ENCODE assay signal across 11 cellular contexts in the genomic region with DNA sequence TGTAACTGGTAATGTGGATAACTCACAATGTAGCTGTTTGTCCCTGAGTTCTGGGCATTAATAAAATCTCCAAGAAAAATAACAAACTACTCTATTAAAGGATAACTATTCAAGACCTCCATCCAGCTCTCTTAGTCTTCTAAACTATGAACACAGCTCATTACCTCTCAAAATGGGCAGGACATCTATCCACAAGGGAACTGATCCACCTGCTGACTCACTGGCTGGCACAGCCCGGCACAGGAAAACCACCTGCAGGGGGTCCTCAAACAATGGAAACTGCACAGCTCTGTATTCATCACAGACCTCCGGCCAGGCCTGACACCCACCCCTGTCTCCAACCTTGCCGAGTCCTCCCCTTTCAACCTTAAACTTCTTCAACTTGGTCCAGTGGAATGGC.
A peak's percentile ranks its signal among the peaks of the same experiment; 100 is the strongest.
DNase-seq lines count a peak whose midpoint lies in the region; ATAC-seq and TF ChIP-seq lines count a peak whose summit lies in the region.
"Had no signal": no experiment of that assay in that cellular context is flagged by ENCODE, and none has a peak within 500 bp of the region (broad histone marks: within the 10 kb centered on the region; RNA-seq: fewer than 3 reads in every experiment).

No MANE protein-coding gene starts in this region.

- H3K4me3 ChIP-seq in epithelial cell of proximal tubule (ENCODE audit: low read depth, low read length), result no peak overlapping the region

- peak; percentile 37 for DNase-seq in COR-L47 (lab: John Stamatoyannopoulos, UW)
- DNase-seq in epithelial cell of proximal tubule (ENCODE audit: low read depth), result peak; percentile 76
- DNase-seq in progenitor cell of endocrine pancreas (ENCODE audit: low spot score, unreplicated experiment), result no peak
- DNase-seq in mesothelial cell of epicardium (ENCODE audit: low spot score in 2 of 2, unreplicated experiment in 2 of 2), result no peak
- no peak for DNase-seq in SHP77 treated with DMSO at 0.1 percent for 48 hours (lab: John Stamatoyannopoulos, UW)
- DNase-seq: Calu3, NCI-H187, NCI-H2171, NCI-H510A treated with DMSO at 0.1 percent for 48 hours had no signal

- ATAC-seq in GM19395 (IDR thresholded peaks at IDR 0.05; ENCODE audit: unreplicated experiment), result no peak

- no peak for TF ChIP-seq RAD21 in Ishikawa (IDR thresholded peaks at IDR 0.05; ENCODE audit: low read depth)

- H3K4me1 Mint-ChIP-seq in progenitor cell of endocrine pancreas (ENCODE audit: low read depth) (peaks cover 2% of the 10 kb centered on the region), mesothelial cell of epicardium (peaks cover 15% of the 10 kb centered on the region)

- no peak for TF ChIP-seq EP300 in Ishikawa (IDR thresholded peaks at IDR 0.05; ENCODE audit: borderline replicate concordance)

- H3K27me3 Mint-ChIP-seq in progenitor cell of endocrine pancreas (peaks cover 37% of the 10 kb centered on the region), mesothelial cell of epicardium (ENCODE audit: low read depth) (peaks cover 66% of the 10 kb centered on the region)

- H3K36me3 Mint-ChIP-seq in progenitor cell of endocrine pancreas (ENCODE audit: insufficient read depth) (peaks cover 2% of the 10 kb centered on the region), mesothelial cell of epicardium (no peaks in the 10 kb centered on the region)

- H3K9me3 Mint-ChIP-seq in progenitor cell of endocrine pancreas (ENCODE audit: low read depth) (peaks cover 5% of the 10 kb centered on the region), mesothelial cell of epicardium (peaks cover 9% of the 10 kb centered on the region)

- TF ChIP-seq CTCF in epithelial cell of proximal tubule (conservative IDR thresholded peaks at IDR 0.05; ENCODE audit: low read depth, low read length), result peak; percentile 42
- peak; percentile 24 for TF ChIP-seq CTCF in progenitor cell of endocrine pancreas (IDR thresholded peaks at IDR 0.05; ENCODE audit: unreplicated experiment)
- TF ChIP-seq CTCF in mesothelial cell of epicardium (IDR thresholded peaks at IDR 0.05; ENCODE audit: unreplicated experiment), result no peak

- H3K4me3 Mint-ChIP-seq in progenitor cell of endocrine pancreas (ENCODE audit: low read depth), result no peak overlapping the region
- no peak overlapping the region for H3K4me3 Mint-ChIP-seq in mesothelial cell of epicardium

- H3K27ac Mint-ChIP-seq in progenitor cell of endocrine pancreas (no peak overlapping the region), mesothelial cell of epicardium (no peak overlapping the region)

TF ChIP-seq in Ishikawa, 13 proteins besides CTCF, POLR2A, EP300 and RAD21:
- 0 out of 2 replicates have a peak, but pooled peaks have one; percentile 35 for TF ChIP-seq NFIC (IDR thresholded peaks at IDR 0.05)
- 0 out of 2 replicates have a peak, but pooled peaks have one; percentile 21 for TF ChIP-seq TCF12 (IDR thresholded peaks at IDR 0.05; ENCODE audit: low read depth)
- TF ChIP-seq FOXM1 (IDR thresholded peaks at IDR 0.05; ENCODE audit: borderline replicate concordance, low read depth), result no peak
- TF ChIP-seq CEBPB (IDR thresholded peaks at IDR 0.05), result no peak
- TF ChIP-seq ZBTB7A (IDR thresholded peaks at IDR 0.05; ENCODE audit: low read depth), result no peak
TF ChIP-seq in Ishikawa: peak in this region for 2.

Comparison
In these comparisons a context has a peak if more than half of its experiments do, and no peak if none do; other contexts are left out.
1. DNase-seq: peak in COR-L47 (single experiment) and epithelial cell of proximal tubule (single experiment); none in progenitor cell of endocrine pancreas (single experiment), mesothelial cell of epicardium (0 of 2) and SHP77 treated with DMSO at 0.1 percent for 48 hours (single experiment).